10 cellular contexts compared by ENCODE assay signal in the genomic region with DNA sequence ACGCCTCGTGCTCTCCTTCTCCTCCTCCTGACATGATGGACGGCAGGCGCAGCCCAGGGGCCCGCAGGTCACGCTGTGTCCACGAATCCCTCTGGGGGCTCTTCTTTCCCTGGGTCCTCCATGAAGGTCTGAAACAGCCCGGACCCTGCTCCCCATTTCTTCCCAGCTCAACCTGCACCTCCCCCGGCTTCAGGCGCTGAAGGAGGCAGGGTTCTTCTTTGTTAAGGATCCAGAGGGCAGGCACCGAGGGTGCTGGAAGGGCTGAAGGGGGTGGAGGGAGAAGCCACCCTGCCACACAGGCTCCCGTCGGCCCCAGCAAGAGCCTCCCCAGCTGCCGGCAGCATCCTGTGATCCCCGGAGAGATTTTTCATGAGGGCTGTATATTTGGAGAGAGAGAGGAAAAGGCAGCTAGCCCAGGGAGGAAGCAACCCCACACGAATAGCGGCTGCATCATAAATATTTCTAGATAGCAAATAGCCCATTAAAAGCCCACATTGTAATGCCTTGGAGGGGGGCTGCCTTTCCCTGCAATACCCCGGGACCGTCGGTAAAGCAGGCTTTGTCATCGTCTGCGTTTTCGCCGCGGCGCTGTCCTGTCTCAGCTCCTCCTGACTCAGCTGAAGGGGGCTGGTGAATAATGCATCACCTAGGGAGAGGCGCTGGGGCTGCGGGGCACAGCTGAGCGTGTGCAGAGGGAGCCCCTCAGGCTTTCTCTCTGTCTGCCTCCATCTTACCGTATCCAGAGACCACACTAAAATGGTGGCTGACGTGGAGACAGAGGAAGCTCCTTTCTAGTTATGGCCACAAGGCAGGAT.
DNase-seq lines count a peak whose midpoint lies in the region; ATAC-seq, FAIRE-seq and TF ChIP-seq lines count a peak whose summit lies in the region.
"Had no signal": no experiment of that assay in that cellular context is flagged by ENCODE, and none has a peak within 500 bp of the region (broad histone marks: within the 10 kb centered on the region; RNA-seq: fewer than 3 reads in every experiment).

No MANE protein-coding gene starts in this region.

- H3K4me3 Mint-ChIP-seq in endothelial cell (ENCODE audit: unreplicated experiment) = peak overlapping the region; percentile 25

- peak; percentile 23 for DNase-seq in GM12891 (ENCODE audit: insufficient read length, low spot score)
- DNase-seq in NCI-H345 (lab: John Stamatoyannopoulos, UW) = peak; percentile 72
- DNase-seq in endothelial cell (ENCODE audit: low spot score) = peak; percentile 6
- DNase-seq in omental fat pad (ENCODE audit: low spot score) = no peak
- DNase-seq in activated naive CD4-positive, alpha-beta T cell (lab: John Stamatoyannopoulos, UW) = no peak
- DNase-seq in stimulated activated CD4-positive, alpha-beta T cell treated with anti-CD3 and anti-CD28 coated beads, Interleukin-2, amount 100 ng/mL, for 24 hours = no peak
- no peak for DNase-seq in dermis blood vessel endothelial cell
- DNase-seq: activated effector memory CD4-positive, alpha-beta T cell treated with Interleukin-2 at 50 U/mL for 16 hours; heart right ventricle had no signal

- TF ChIP-seq CTCF in endothelial cell (IDR thresholded peaks at IDR 0.05; ENCODE audit: unreplicated experiment) = no peak
- TF ChIP-seq CTCF in omental fat pad (IDR thresholded peaks at IDR 0.05) = no peak

- peaks cover 2% of the 10 kb centered on the region for H3K27me3 Mint-ChIP-seq in endothelial cell (ENCODE audit: unreplicated experiment)

- H3K36me3 Mint-ChIP-seq in endothelial cell (ENCODE audit: low read depth, unreplicated experiment) = no peaks in the 10 kb centered on the region

- no peak for TF ChIP-seq POLR2A in GM12891 (IDR thresholded peaks at IDR 0.05; ENCODE audit: low read depth, low read length)

- no peaks in the 10 kb centered on the region for H3K4me1 Mint-ChIP-seq in endothelial cell (ENCODE audit: unreplicated experiment)

- H3K27ac Mint-ChIP-seq in endothelial cell (ENCODE audit: unreplicated experiment) = no peak overlapping the region

- H3K9me3 Mint-ChIP-seq in endothelial cell (ENCODE audit: unreplicated experiment) = peaks cover 5% of the 10 kb centered on the region

- peak; percentile 90 for ATAC-seq in omental fat pad (ENCODE audit: low FRiP score)
- no peak for ATAC-seq in GM19397 (IDR thresholded peaks at IDR 0.05; ENCODE audit: unreplicated experiment)

- FAIRE-seq in GM12891 (lab: Jason Lieb, UNC) = no peak

TF ChIP-seq in GM12891, 5 proteins besides CTCF, POLR2A, EP300 and RAD21:
- TF ChIP-seq POU2F2 (IDR thresholded peaks at IDR 0.05; ENCODE audit: low read depth, low read length) (no peak), TAF1 (IDR thresholded peaks at IDR 0.05; ENCODE audit: low read depth, low read length) (no peak), POLR2AphosphoS5 (IDR thresholded peaks at IDR 0.05; ENCODE audit: low read depth, low read length) (no peak)

Comparison
In these comparisons a context has a peak if more than half of its experiments do, and no peak if none do; other contexts are left out.
1. DNase-seq: peak in GM12891 (single experiment), NCI-H345 (single experiment) and endothelial cell (single experiment); none in omental fat pad (single experiment), activated naive CD4-positive, alpha-beta T cell (0 of 4), stimulated activated CD4-positive, alpha-beta T cell treated with anti-CD3 and anti-CD28 coated beads, Interleukin-2, amount 100 ng/mL, for 24 hours (0 of 2) and dermis blood vessel endothelial cell (single experiment).